Comparison of ENCODE assay signal across 1 cellular context in the genomic region with DNA sequence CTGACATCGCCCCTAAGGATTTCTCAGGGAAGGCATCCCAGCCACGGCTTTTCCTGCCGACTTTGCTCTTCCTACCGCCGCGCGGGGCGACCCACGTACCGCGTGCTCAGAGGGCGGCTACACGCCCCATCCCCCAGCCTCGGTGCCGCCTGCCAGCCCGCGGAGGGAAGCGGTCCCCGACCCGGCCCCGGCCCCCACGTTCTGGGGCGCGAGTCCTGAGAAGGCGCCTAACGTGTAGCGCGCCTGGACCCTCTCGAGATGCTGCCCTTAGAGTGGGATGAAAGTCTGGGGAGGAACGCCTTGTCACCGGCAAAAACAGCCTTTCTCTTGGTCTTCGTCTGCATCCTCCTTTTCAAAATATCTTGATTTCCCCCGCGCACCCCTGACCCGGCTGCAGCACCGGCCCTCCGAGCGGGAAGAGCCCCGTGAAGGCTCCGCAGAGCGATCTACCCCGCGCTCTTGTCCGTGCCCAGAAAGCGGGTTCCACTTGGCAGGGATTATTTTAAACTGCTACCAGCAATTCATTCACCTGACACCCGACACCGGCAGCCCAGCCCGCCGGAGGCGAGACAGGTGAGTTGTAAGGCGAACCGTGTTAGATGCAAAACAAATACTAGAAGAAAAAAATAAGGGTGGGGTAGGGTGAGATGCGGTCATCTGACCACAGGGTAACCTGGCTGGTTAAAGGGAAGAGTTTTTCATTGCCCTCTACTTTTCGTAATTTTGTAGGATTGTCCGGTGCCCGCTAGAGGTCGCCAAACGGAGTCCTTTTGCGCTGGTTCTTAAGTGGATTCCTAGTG.
TF ChIP-seq lines count a peak whose summit lies in the region.

No MANE protein-coding gene starts in this region.

TF ChIP-seq in HEK293, 187 proteins besides CTCF, POLR2A, EP300 and RAD21 (continued from another document and continues in another):
- TF ChIP-seq, protein P1, sequence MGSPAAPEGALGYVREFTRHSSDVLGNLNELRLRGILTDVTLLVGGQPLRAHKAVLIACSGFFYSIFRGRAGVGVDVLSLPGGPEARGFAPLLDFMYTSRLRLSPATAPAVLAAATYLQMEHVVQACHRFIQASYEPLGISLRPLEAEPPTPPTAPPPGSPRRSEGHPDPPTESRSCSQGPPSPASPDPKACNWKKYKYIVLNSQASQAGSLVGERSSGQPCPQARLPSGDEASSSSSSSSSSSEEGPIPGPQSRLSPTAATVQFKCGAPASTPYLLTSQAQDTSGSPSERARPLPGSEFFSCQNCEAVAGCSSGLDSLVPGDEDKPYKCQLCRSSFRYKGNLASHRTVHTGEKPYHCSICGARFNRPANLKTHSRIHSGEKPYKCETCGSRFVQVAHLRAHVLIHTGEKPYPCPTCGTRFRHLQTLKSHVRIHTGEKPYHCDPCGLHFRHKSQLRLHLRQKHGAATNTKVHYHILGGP (tag by site-specific recombination; IDR thresholded peaks at IDR 0.05): no peak
- no peak for TF ChIP-seq ZNF843 (tag by site-specific recombination; IDR thresholded peaks at IDR 0.05)
- TF ChIP-seq ATF2 (tag by site-specific recombination; IDR thresholded peaks at IDR 0.05; ENCODE audit: low read depth): no peak
- TF ChIP-seq HOXA7 (CRISPR knock-in tag; IDR thresholded peaks at IDR 0.05; ENCODE audit: borderline replicate concordance): no peak
- TF ChIP-seq ZNF157 (tag by site-specific recombination; IDR thresholded peaks at IDR 0.05): no peak
- TF ChIP-seq KLF17 (tag by site-specific recombination; IDR thresholded peaks at IDR 0.05): peak; percentile 19; the same call in 1 of the 2 replicates
- no peak for TF ChIP-seq ZNF76 (tag by site-specific recombination; IDR thresholded peaks at IDR 0.05; ENCODE audit: borderline replicate concordance, low read depth)
- TF ChIP-seq, protein P2, sequence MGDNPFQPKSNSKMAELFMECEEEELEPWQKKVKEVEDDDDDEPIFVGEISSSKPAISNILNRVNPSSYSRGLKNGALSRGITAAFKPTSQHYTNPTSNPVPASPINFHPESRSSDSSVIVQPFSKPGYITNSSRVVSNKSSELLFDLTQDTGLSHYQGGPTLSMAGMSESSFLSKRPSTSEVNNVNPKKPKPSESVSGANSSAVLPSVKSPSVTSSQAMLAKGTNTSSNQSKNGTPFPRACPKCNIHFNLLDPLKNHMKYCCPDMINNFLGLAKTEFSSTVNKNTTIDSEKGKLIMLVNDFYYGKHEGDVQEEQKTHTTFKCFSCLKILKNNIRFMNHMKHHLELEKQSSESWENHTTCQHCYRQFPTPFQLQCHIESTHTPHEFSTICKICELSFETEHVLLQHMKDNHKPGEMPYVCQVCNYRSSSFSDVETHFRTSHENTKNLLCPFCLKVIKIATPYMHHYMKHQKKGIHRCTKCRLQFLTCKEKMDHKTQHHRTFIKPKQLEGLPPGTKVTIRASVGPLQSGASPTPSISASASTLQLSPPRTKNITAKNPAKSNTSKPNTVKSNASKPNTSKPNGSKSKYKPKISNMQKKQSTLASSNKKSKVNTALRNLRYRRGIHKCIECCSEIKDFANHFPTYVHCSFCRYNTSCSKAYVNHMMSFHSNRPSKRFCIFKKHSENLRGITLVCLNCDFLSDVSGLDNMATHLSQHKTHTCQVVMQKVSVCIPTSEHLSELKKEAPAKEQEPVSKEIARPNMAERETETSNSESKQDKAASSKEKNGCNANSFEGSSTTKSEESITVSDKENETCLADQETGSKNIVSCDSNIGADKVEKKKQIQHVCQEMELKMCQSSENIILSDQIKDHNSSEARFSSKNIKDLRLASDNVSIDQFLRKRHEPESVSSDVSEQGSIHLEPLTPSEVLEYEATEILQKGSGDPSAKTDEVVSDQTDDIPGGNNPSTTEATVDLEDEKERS (tag by site-specific recombination; IDR thresholded peaks at IDR 0.05): no peak
- TF ChIP-seq ZNF24 (tag by site-specific recombination; IDR thresholded peaks at IDR 0.05): no peak
- peak; percentile 74 for TF ChIP-seq ZNF341 (tag by site-specific recombination; IDR thresholded peaks at IDR 0.05; ENCODE audit: low read depth)
- TF ChIP-seq, protein P3, sequence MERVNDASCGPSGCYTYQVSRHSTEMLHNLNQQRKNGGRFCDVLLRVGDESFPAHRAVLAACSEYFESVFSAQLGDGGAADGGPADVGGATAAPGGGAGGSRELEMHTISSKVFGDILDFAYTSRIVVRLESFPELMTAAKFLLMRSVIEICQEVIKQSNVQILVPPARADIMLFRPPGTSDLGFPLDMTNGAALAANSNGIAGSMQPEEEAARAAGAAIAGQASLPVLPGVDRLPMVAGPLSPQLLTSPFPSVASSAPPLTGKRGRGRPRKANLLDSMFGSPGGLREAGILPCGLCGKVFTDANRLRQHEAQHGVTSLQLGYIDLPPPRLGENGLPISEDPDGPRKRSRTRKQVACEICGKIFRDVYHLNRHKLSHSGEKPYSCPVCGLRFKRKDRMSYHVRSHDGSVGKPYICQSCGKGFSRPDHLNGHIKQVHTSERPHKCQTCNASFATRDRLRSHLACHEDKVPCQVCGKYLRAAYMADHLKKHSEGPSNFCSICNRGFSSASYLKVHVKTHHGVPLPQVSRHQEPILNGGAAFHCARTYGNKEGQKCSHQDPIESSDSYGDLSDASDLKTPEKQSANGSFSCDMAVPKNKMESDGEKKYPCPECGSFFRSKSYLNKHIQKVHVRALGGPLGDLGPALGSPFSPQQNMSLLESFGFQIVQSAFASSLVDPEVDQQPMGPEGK (tag by site-specific recombination; IDR thresholded peaks at IDR 0.05): peak; percentile 24; the same call in 1 of the 2 replicates
- TF ChIP-seq, protein P4, sequence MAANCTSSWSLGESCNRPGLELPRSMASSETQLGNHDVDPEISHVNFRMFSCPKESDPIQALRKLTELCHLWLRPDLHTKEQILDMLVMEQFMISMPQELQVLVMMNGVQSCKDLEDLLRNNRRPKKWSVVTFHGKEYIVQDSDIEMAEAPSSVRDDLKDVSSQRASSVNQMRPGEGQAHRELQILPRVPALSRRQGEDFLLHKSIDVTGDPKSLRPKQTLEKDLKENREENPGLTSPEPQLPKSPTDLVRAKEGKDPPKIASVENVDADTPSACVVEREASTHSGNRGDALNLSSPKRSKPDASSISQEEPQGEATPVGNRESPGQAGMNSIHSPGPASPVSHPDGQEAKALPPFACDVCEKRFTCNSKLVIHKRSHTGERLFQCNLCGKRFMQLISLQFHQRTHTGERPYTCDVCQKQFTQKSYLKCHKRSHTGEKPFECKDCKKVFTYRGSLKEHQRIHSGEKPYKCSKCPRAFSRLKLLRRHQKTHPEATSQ (tag by site-specific recombination; IDR thresholded peaks at IDR 0.05): no peak
- TF ChIP-seq GLI2 (tag by site-specific recombination; IDR thresholded peaks at IDR 0.05; ENCODE audit: borderline replicate concordance, low read depth): no peak
- no peak; the same call in 1 of the 2 replicates for TF ChIP-seq ZFP37 (tag by site-specific recombination; IDR thresholded peaks at IDR 0.05)
- TF ChIP-seq KLF8 (tag by site-specific recombination; IDR thresholded peaks at IDR 0.05): peak; percentile 54; the same call in 1 of the 2 replicates
- TF ChIP-seq, protein P5, sequence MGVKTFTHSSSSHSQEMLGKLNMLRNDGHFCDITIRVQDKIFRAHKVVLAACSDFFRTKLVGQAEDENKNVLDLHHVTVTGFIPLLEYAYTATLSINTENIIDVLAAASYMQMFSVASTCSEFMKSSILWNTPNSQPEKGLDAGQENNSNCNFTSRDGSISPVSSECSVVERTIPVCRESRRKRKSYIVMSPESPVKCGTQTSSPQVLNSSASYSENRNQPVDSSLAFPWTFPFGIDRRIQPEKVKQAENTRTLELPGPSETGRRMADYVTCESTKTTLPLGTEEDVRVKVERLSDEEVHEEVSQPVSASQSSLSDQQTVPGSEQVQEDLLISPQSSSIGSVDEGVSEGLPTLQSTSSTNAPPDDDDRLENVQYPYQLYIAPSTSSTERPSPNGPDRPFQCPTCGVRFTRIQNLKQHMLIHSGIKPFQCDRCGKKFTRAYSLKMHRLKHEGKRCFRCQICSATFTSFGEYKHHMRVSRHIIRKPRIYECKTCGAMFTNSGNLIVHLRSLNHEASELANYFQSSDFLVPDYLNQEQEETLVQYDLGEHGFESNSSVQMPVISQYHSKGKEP (tag by site-specific recombination; IDR thresholded peaks at IDR 0.05): no peak
- TF ChIP-seq ZNF514 (tag by site-specific recombination; IDR thresholded peaks at IDR 0.05): no peak
- peak; percentile 62 for TF ChIP-seq ZNF654 (tag by site-specific recombination; IDR thresholded peaks at IDR 0.05; ENCODE audit: low read depth)
- TF ChIP-seq, protein P6, sequence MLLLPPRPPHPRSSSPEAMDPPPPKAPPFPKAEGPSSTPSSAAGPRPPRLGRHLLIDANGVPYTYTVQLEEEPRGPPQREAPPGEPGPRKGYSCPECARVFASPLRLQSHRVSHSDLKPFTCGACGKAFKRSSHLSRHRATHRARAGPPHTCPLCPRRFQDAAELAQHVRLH (tag by site-specific recombination; IDR thresholded peaks at IDR 0.05): no peak
- TF ChIP-seq ZNF121 (tag by site-specific recombination; IDR thresholded peaks at IDR 0.05): no peak
- peak; percentile 22; the same call in 1 of the 2 replicates for TF ChIP-seq ZNF692 (tag by site-specific recombination; IDR thresholded peaks at IDR 0.05)
- TF ChIP-seq ZBTB21 (tag by site-specific recombination; IDR thresholded peaks at IDR 0.05): no peak
- TF ChIP-seq KLF10 (tag by site-specific recombination; IDR thresholded peaks at IDR 0.05): 0 out of 2 replicates have a peak, but pooled peaks have one; percentile 19
- no peak for TF ChIP-seq ZNF518A (tag by site-specific recombination; conservative IDR thresholded peaks at IDR 0.05; ENCODE audit: low read depth)
- TF ChIP-seq ZNF561 (tag by site-specific recombination; IDR thresholded peaks at IDR 0.05; ENCODE audit: borderline replicate concordance): no peak
- peak; percentile 69 for TF ChIP-seq ZEB2 (tag by site-specific recombination; IDR thresholded peaks at IDR 0.05)
- TF ChIP-seq ZNF19 (tag by site-specific recombination; IDR thresholded peaks at IDR 0.05; ENCODE audit: low read depth): no peak
- TF ChIP-seq MZF1 (tag by site-specific recombination; IDR thresholded peaks at IDR 0.05; ENCODE audit: borderline replicate concordance): no peak
- no peak for TF ChIP-seq ZNF626 (tag by site-specific recombination; IDR thresholded peaks at IDR 0.05)
- TF ChIP-seq ZNF571 (tag by site-specific recombination; IDR thresholded peaks at IDR 0.05): no peak
- TF ChIP-seq SCRT2 (tag by site-specific recombination; IDR thresholded peaks at IDR 0.05): no peak
